ENCODE assay signal across 31 cellular contexts in genomic region chr4:163631288-163631687, GRCh38.
A peak's percentile ranks its signal among the peaks of the same experiment; 100 is the strongest.
DNase-seq lines count a peak whose midpoint lies in the region; ATAC-seq and TF ChIP-seq lines count a peak whose summit lies in the region.
"Had no signal": no experiment of that assay in that cellular context is flagged by ENCODE, and none has a peak within 500 bp of the region (broad histone marks: within the 10 kb centered on the region; RNA-seq: fewer than 3 reads in every experiment).

No MANE protein-coding gene starts in this region.

- BruUV-seq in MCF 10A (replicated peaks; lab: Mats Ljungman, UMichigan) (no TSS peak), mammary epithelial cell (replicated peaks; lab: Mats Ljungman, UMichigan) (no TSS peak), Calu3 (replicated peaks; lab: Mats Ljungman, UMichigan) (no TSS peak)

- no peak overlapping the region for H3K4me3 ChIP-seq in mammary epithelial cell (replicated peaks in 1 of 3; ENCODE audit: insufficient read depth in 1 of 3, low read depth in 2 of 3, low read length in 3 of 3)
- H3K4me3 ChIP-seq in WERI-Rb-1 (ENCODE audit: low read depth, low read length), result no peak overlapping the region
- H3K4me3 ChIP-seq: A549; BLaER1; BLaER1 treated with 17β-estradiol and CSF1 and Interleukin-3, amounts not matched to agents 10 nM and 100 nM had no signal

- H3K9me3 ChIP-seq in mammary epithelial cell (replicated peaks; ENCODE audit: insufficient read depth, low read length), result no peaks in the 10 kb centered on the region
- H3K9me3 ChIP-seq in WERI-Rb-1 (ENCODE audit: severe bottlenecking), result no peaks in the 10 kb centered on the region
- H3K9me3 ChIP-seq: A549; BE2C; BLaER1; BLaER1 treated with 17β-estradiol and CSF1 and Interleukin-3, amounts not matched to agents 10 nM and 100 nM; Caco-2 had no signal

- H3K27ac Mint-ChIP-seq in MCF 10A (ENCODE audit: low read depth, unreplicated experiment) (no peak overlapping the region), Calu3 (ENCODE audit: unreplicated experiment) (no peak overlapping the region)
- H3K27ac Mint-ChIP-seq: CD14-positive monocyte; CD4-positive, alpha-beta T cell; CD8-positive, alpha-beta memory T cell; CD8-positive, alpha-beta T cell had no signal

- H3K4me3 Mint-ChIP-seq in MCF 10A (ENCODE audit: unreplicated experiment) (no peak overlapping the region), Calu3 (ENCODE audit: low read depth, unreplicated experiment) (no peak overlapping the region)
- H3K4me3 Mint-ChIP-seq: B cell; CD14-positive monocyte; CD4-positive, alpha-beta memory T cell; CD4-positive, alpha-beta T cell; CD4-positive, CD25-positive, alpha-beta regulatory T cell; CD8-positive, alpha-beta memory T cell; CD8-positive, alpha-beta T cell had no signal

- H3K36me3 Mint-ChIP-seq in MCF 10A (ENCODE audit: insufficient read depth, unreplicated experiment), result no peaks in the 10 kb centered on the region
- no peaks in the 10 kb centered on the region for H3K36me3 Mint-ChIP-seq in Calu3 (ENCODE audit: insufficient read depth, unreplicated experiment)
- H3K36me3 Mint-ChIP-seq: CD14-positive monocyte; CD4-positive, alpha-beta memory T cell; CD4-positive, CD25-positive, alpha-beta regulatory T cell; CD8-positive, alpha-beta memory T cell; CD8-positive, alpha-beta T cell had no signal

- ATAC-seq in GM21737 (IDR thresholded peaks at IDR 0.05; ENCODE audit: unreplicated experiment), result no peak
- ATAC-seq: A549; CD8-positive, alpha-beta T cell had no signal

- H3K27me3 Mint-ChIP-seq in MCF 10A (ENCODE audit: insufficient read depth, unreplicated experiment) (no peaks in the 10 kb centered on the region), Calu3 (ENCODE audit: unreplicated experiment) (no peaks in the 10 kb centered on the region)
- H3K27me3 Mint-ChIP-seq: B cell; CD4-positive, alpha-beta T cell had no signal

- no peaks in the 10 kb centered on the region for H3K79me2 ChIP-seq in mammary epithelial cell (ENCODE audit: insufficient read depth, low read length)

- DNase-seq in MCF 10A (ENCODE audit: unreplicated experiment) (peak; percentile 28), mammary epithelial cell (no peak), Calu3 (peak; percentile 32), WERI-Rb-1 (no peak)
- DNase-seq: 8988T; ACHN; AML-193; BE2C; C1 segment of cervical spinal cord; Caco-2; CD4-positive, alpha-beta memory T cell; CD4-positive, alpha-beta T cell; CD4-positive, CD25-positive, alpha-beta regulatory T cell; CD8-positive, alpha-beta memory T cell; CD8-positive, alpha-beta T cell; COR-L47; DMS 273 treated with DMSO at 0.1 percent for 48 hours; DMS153; DMS79; DMS79 treated with DMSO at 0.1 percent for 48 hours; DND-41; EL had no signal

- CTCF ChIA-PET in MCF 10A (lab: Yijun Ruan, JAX) (no interaction called here), mammary epithelial cell (lab: Charles Lee; ENCODE audit: low non-redundant PET) (no interaction called here), Calu3 (lab: Charles Lee) (no interaction called here)

- H2AFZ ChIP-seq in mammary epithelial cell (ENCODE audit: low read depth, low read length), result no peak overlapping the region

- H3K9me3 Mint-ChIP-seq in MCF 10A (ENCODE audit: unreplicated experiment) (peaks cover 7% of the 10 kb centered on the region), Calu3 (ENCODE audit: low read depth, unreplicated experiment) (peaks cover 2% of the 10 kb centered on the region)
- H3K9me3 Mint-ChIP-seq: CD4-positive, alpha-beta T cell had no signal

- intact Hi-C loops in MCF 10A (cut with micrococcal nuclease) (no loop called here), mammary epithelial cell (cut with micrococcal nuclease) (no loop called here), Calu3 (cut with micrococcal nuclease; ENCODE audit: unreplicated experiment) (no loop called here)

- POLR2A ChIA-PET in MCF 10A (lab: Yijun Ruan, JAX), result interaction anchor here (0.7 kb wide), 1 partner anchor 78 kb away, joined by 4 read pairs; no protein-coding TSS in a partner anchor

- no peak for TF ChIP-seq RAD21 in Ishikawa (IDR thresholded peaks at IDR 0.05; ENCODE audit: low read depth)

- H3K4me1 Mint-ChIP-seq in MCF 10A (ENCODE audit: insufficient read depth, unreplicated experiment) (no peaks in the 10 kb centered on the region), Calu3 (ENCODE audit: low read depth, unreplicated experiment) (no peaks in the 10 kb centered on the region)
- H3K4me1 Mint-ChIP-seq: B cell; CD4-positive, alpha-beta memory T cell; CD8-positive, alpha-beta memory T cell had no signal

- no peak overlapping the region for H3K9ac ChIP-seq in mammary epithelial cell (ENCODE audit: insufficient read depth, low read length)
- H3K9ac ChIP-seq: BLaER1; BLaER1 treated with 17β-estradiol and CSF1 and Interleukin-3, amounts not matched to agents 10 nM and 100 nM had no signal

- no peaks in the 10 kb centered on the region for H3K36me3 ChIP-seq in mammary epithelial cell (ENCODE audit: insufficient read depth, low read length)
- H3K36me3 ChIP-seq in WERI-Rb-1, result no peaks in the 10 kb centered on the region
- H3K36me3 ChIP-seq: BE2C; BLaER1; BLaER1 treated with 17β-estradiol and CSF1 and Interleukin-3, amounts not matched to agents 10 nM and 100 nM had no signal

- TF ChIP-seq EP300 in Ishikawa (IDR thresholded peaks at IDR 0.05; ENCODE audit: borderline replicate concordance), result peak; percentile 23; the same call in 1 of the 2 replicates

- dilution Hi-C loops in mammary epithelial cell (cut with HindIII; ENCODE audit: low sequenced_read_pairs), result no loop called here

- H3K4me1 ChIP-seq in mammary epithelial cell (ENCODE audit: insufficient read depth, low read length), result no peaks in the 10 kb centered on the region
- H3K4me1 ChIP-seq: A549, BE2C, BLaER1, Caco-2 had no signal

- TF ChIP-seq CTCF in MCF 10A (IDR thresholded peaks at IDR 0.05; ENCODE audit: unreplicated experiment), result no peak
- no peak for TF ChIP-seq CTCF in mammary epithelial cell (conservative IDR thresholded peaks at IDR 0.05 in 1 of 2, IDR thresholded peaks at IDR 0.05 in 1 of 2; ENCODE audit: extremely low read depth in 1 of 2, insufficient read depth in 1 of 2, low read depth in 1 of 2, low read length in 2 of 2)
- TF ChIP-seq CTCF in Calu3 (IDR thresholded peaks at IDR 0.05; ENCODE audit: unreplicated experiment), result no peak
- no peak for TF ChIP-seq CTCF in WERI-Rb-1 (IDR thresholded peaks at IDR 0.05; ENCODE audit: low read depth, low read length)

- WGBS in mammary epithelial cell (ENCODE audit: low coverage, missing lambda C conversion rate), result 41% methylated on average over 6 of the region's 6 CpGs

- H3K27ac ChIP-seq in mammary epithelial cell (ENCODE audit: insufficient read depth, low read depth, low read length) (no peak overlapping the region), WERI-Rb-1 (no peak overlapping the region)
- H3K27ac ChIP-seq: 22Rv1; A549; BLaER1; BLaER1 treated with 17β-estradiol and CSF1 and Interleukin-3, amounts not matched to agents 10 nM and 100 nM; C4-2B had no signal

- no peaks in the 10 kb centered on the region for H4K20me1 ChIP-seq in mammary epithelial cell (ENCODE audit: insufficient read depth, low read length)
- H4K20me1 ChIP-seq: BLaER1; BLaER1 treated with 17β-estradiol and CSF1 and Interleukin-3, amounts not matched to agents 10 nM and 100 nM had no signal

- in situ Hi-C loops in mammary epithelial cell (cut with MboI; ENCODE audit: low sequenced_read_pairs in 2 of 2), result no loop called here

- no peak overlapping the region for H3K4me2 ChIP-seq in mammary epithelial cell (ENCODE audit: insufficient read depth, low read depth, low read length)
- H3K4me2 ChIP-seq: A549; BLaER1; BLaER1 treated with 17β-estradiol and CSF1 and Interleukin-3, amounts not matched to agents 10 nM and 100 nM had no signal

- H3K27me3 ChIP-seq in mammary epithelial cell (ENCODE audit: insufficient read depth, low read length) (no peaks in the 10 kb centered on the region), WERI-Rb-1 (ENCODE audit: insufficient read depth, low read depth, severe bottlenecking) (no peaks in the 10 kb centered on the region)
- H3K27me3 ChIP-seq: BE2C; BLaER1; BLaER1 treated with 17β-estradiol and CSF1 and Interleukin-3, amounts not matched to agents 10 nM and 100 nM had no signal

TF ChIP-seq in Ishikawa, 13 proteins besides CTCF, POLR2A, EP300 and RAD21 (continues in another document):
- TF ChIP-seq CEBPB (IDR thresholded peaks at IDR 0.05) (no peak), TCF12 (IDR thresholded peaks at IDR 0.05; ENCODE audit: low read depth) (peak; percentile 29; the same call in 1 of the 2 replicates), TAF1 (IDR thresholded peaks at IDR 0.05; ENCODE audit: low read depth) (no peak), NFIC (IDR thresholded peaks at IDR 0.05) (peak; percentile 84), USF1 (IDR thresholded peaks at IDR 0.05) (no peak), REST (IDR thresholded peaks at IDR 0.05; ENCODE audit: low read depth) (no peak), EGR1 (IDR thresholded peaks at IDR 0.05) (no peak)

Comparison
In these comparisons a context has a peak if more than half of its experiments do, and no peak if none do; other contexts are left out.
1. DNase-seq: peak in MCF 10A (single experiment) and Calu3 (single experiment); none in mammary epithelial cell (single experiment) and WERI-Rb-1 (single experiment).